2 cellular contexts compared by ENCODE assay signal in genomic region chr16:57253410-57253927, GRCh38.
TF ChIP-seq lines count a peak whose summit lies in the region.

No MANE protein-coding gene starts in this region.

TF ChIP-seq in A549, 52 proteins besides CTCF, POLR2A, EP300 and RAD21:
- TF ChIP-seq POLR2AphosphoS2 (conservative IDR thresholded peaks at IDR 0.05; ENCODE audit: low read length) (no peak), CEBPB (IDR thresholded peaks at IDR 0.05) (peak; percentile 58 to 67; a peak in 3 of 4 replicates)
TF ChIP-seq in A549: peak in this region for 1.

TF ChIP-seq in K562, 482 proteins besides CTCF, POLR2A, EP300 and RAD21:
- TF ChIP-seq ZNF282 (CRISPR knock-in tag; IDR thresholded peaks at IDR 0.05) (no peak), MEF2D (tag; conservative IDR thresholded peaks at IDR 0.05; ENCODE audit: low read depth) (no peak), TAF1 (IDR thresholded peaks at IDR 0.05; ENCODE audit: control insufficient read depth, extremely low read depth, insufficient read depth, low read length, severe bottlenecking) (no peak), ZNF77 (CRISPR knock-in tag; IDR thresholded peaks at IDR 0.05) (no peak), HNRNPH1 (optimal IDR thresholded peaks at IDR 0.05; ENCODE audit: low read depth, low read length) (no peak), ZNF644 (tag; IDR thresholded peaks at IDR 0.05; ENCODE audit: low read depth) (no peak), TBP (optimal IDR thresholded peaks at IDR 0.05; ENCODE audit: low read depth, low read length) (no peak), ZSCAN29 (IDR thresholded peaks at IDR 0.05) (no peak), SIN3B (IDR thresholded peaks at IDR 0.05; ENCODE audit: low read depth) (no peak), SAP30 (IDR thresholded peaks at IDR 0.05; ENCODE audit: borderline replicate concordance, insufficient read depth, low read depth, low read length, poor library complexity, severe bottlenecking) (no peak), MED1 (CRISPR knock-in tag; IDR thresholded peaks at IDR 0.05; ENCODE audit: borderline replicate concordance) (no peak), BCOR (IDR thresholded peaks at IDR 0.05) (no peak), CEBPB (tag; IDR thresholded peaks at IDR 0.05) (peak; percentile 79), ZNF436 (CRISPR knock-in tag; IDR thresholded peaks at IDR 0.05) (no peak), COPS2 (conservative IDR thresholded peaks at IDR 0.05) (no peak), CEBPG (CRISPR knock-in tag; IDR thresholded peaks at IDR 0.05) (no peak), CEBPG (tag; conservative IDR thresholded peaks at IDR 0.05 in 1 of 2, IDR thresholded peaks at IDR 0.05 in 1 of 2) (peak; percentile 33 to 35; a peak in 3 of 4 replicates), CCAR2 (IDR thresholded peaks at IDR 0.05; ENCODE audit: low read depth, low read length) (no peak)
